20 cellular contexts compared by ENCODE assay signal in genomic region chr18:49608892-49609291, GRCh38. TPM values are rescaled to one million over a fixed set of nuclear protein-coding genes. Genes with fewer than 3 reads are reported as not detected.
DNase-seq lines count a peak whose midpoint lies in the region; ATAC-seq, FAIRE-seq and TF ChIP-seq lines count a peak whose summit lies in the region.
"Had no signal": no experiment of that assay in that cellular context is flagged by ENCODE, and none has a peak within 500 bp of the region (broad histone marks: within the 10 kb centered on the region; RNA-seq: fewer than 3 reads in every experiment).

No MANE protein-coding gene starts in this region.

- H4K20me1 ChIP-seq in GM23248 (ENCODE audit: insufficient read depth) (no peaks in the 10 kb centered on the region), PC-3 (ENCODE audit: low read length) (no peaks in the 10 kb centered on the region)

- CTCF ChIA-PET in PC-3 (lab: Charles Lee), result interaction anchor here (0.6 kb wide), 1 partner anchor 160 kb away, joined by 3 read pairs; no protein-coding TSS in a partner anchor

- H3K4me1 ChIP-seq in GM23248 (ENCODE audit: insufficient read depth), result peaks cover 9% of the 10 kb centered on the region
- H3K4me1 ChIP-seq in PC-3 (ENCODE audit: insufficient read depth, low read length), result peaks cover 15% of the 10 kb centered on the region
- peaks cover 14% of the 10 kb centered on the region for H3K4me1 ChIP-seq in mesenchymal stem cell (ENCODE audit: control insufficient read depth, insufficient read depth, low read depth, low read length)

- H3K9me3 ChIP-seq in GM23248 (ENCODE audit: low read depth), result no peaks in the 10 kb centered on the region
- no peaks in the 10 kb centered on the region for H3K9me3 ChIP-seq in PC-3 (ENCODE audit: low read length)
- H3K9me3 ChIP-seq in mesenchymal stem cell (ENCODE audit: control insufficient read depth, low read length), result no peaks in the 10 kb centered on the region
- H3K9me3 ChIP-seq: SJSA1 had no signal

- H2AFZ ChIP-seq in GM23248, result no peak overlapping the region
- no peak overlapping the region for H2AFZ ChIP-seq in PC-3 (ENCODE audit: low read length)
- no peak overlapping the region for H2AFZ ChIP-seq in mesenchymal stem cell (ENCODE audit: low read depth, low read length)

- H3K79me1 ChIP-seq in mesenchymal stem cell (replicated peaks; ENCODE audit: low read length, poor library complexity, severe bottlenecking), result no peaks in the 10 kb centered on the region

- H2AK5ac ChIP-seq in mesenchymal stem cell (ENCODE audit: low read length, severe bottlenecking), result peak overlapping the region; percentile 17

- no peak overlapping the region for H2BK5ac ChIP-seq in mesenchymal stem cell (ENCODE audit: low read depth, low read length, poor library complexity, severe bottlenecking)

- TF ChIP-seq CTCF in PC-3 (conservative IDR thresholded peaks at IDR 0.05; ENCODE audit: low read depth, low read length) (no peak), bronchial epithelial cell (IDR thresholded peaks at IDR 0.05; ENCODE audit: insufficient read depth, low read length, severe bottlenecking) (no peak)

- no peak overlapping the region for H2BK12ac ChIP-seq in mesenchymal stem cell (ENCODE audit: low read length in 2 of 2)

- ATAC-seq in PC-3 (no peak), GM18909 (IDR thresholded peaks at IDR 0.05; ENCODE audit: poor library complexity, unreplicated experiment) (no peak), GM21423 (IDR thresholded peaks at IDR 0.05; ENCODE audit: unreplicated experiment) (no peak)
- ATAC-seq: HepG2, T-helper 17 cell had no signal

- no peak overlapping the region for H3K4me3 ChIP-seq in GM23248
- no peak overlapping the region for H3K4me3 ChIP-seq in PC-3 (ENCODE audit: low read length)
- H3K4me3 ChIP-seq in bronchial epithelial cell (ENCODE audit: low read depth, low read length), result no peak overlapping the region
- no peak overlapping the region for H3K4me3 ChIP-seq in mesenchymal stem cell (ENCODE audit: insufficient read depth in 1 of 2, low read depth in 1 of 2, low read length in 2 of 2)
- H3K4me3 ChIP-seq: SJSA1 had no signal

- no TSS peak for BruUV-seq in PC-3 (replicated peaks; lab: Mats Ljungman, UMichigan)

- H3K14ac ChIP-seq in mesenchymal stem cell (ENCODE audit: low read length in 2 of 2), result no peak overlapping the region

- no peak overlapping the region for H3K9ac ChIP-seq in GM23248
- peak overlapping the region; percentile 39; the same call in 1 of the 2 replicates for H3K9ac ChIP-seq in PC-3 (ENCODE audit: low read length)
- no peak overlapping the region for H3K9ac ChIP-seq in mesenchymal stem cell (ENCODE audit: low read length)

- H3F3A ChIP-seq in GM23248 (ENCODE audit: insufficient read depth), result peaks cover 5% of the 10 kb centered on the region; the same call in 1 of the 2 replicates
- no peaks in the 10 kb centered on the region for H3F3A ChIP-seq in PC-3 (ENCODE audit: low read length, unreplicated experiment)

- in situ Hi-C loops in GM23248 (cut with MboI), result no loop called here

- 48 to 51% methylated on average over 4 of the region's 4 CpGs for WGBS in GM23248 (ENCODE audit: low coverage in 1 of 2, low lambda C conversion rate in 2 of 2, missing lambda C conversion rate in 2 of 2), 2 experiments
- WGBS in mesenchymal stem cell, result 94% methylated on average over 4 of the region's 4 CpGs

- H3K36me3 ChIP-seq in GM23248 (ENCODE audit: low read depth), result no peaks in the 10 kb centered on the region
- H3K36me3 ChIP-seq in PC-3 (ENCODE audit: low read depth, low read length), result no peaks in the 10 kb centered on the region
- no peaks in the 10 kb centered on the region for H3K36me3 ChIP-seq in bronchial epithelial cell (ENCODE audit: control insufficient read depth, insufficient read depth, low read length)
- no peaks in the 10 kb centered on the region for H3K36me3 ChIP-seq in mesenchymal stem cell (ENCODE audit: control insufficient read depth in 1 of 2, insufficient read depth in 2 of 2, low read depth in 1 of 2, low read length in 2 of 2)
- H3K36me3 ChIP-seq: SJSA1 had no signal

- no peaks in the 10 kb centered on the region for H3K9me2 ChIP-seq in GM23248 (ENCODE audit: insufficient read depth)
- H3K9me2 ChIP-seq in PC-3 (replicated peaks; ENCODE audit: low read length), result no peaks in the 10 kb centered on the region

- H4K8ac ChIP-seq in mesenchymal stem cell (ENCODE audit: low read length), result no peak overlapping the region

- intact Hi-C loops in PC-3 (cut with micrococcal nuclease), result no loop called here

- no peak overlapping the region for H2BK15ac ChIP-seq in mesenchymal stem cell (ENCODE audit: low read depth, poor library complexity, severe bottlenecking)

- POLR2A ChIA-PET in PC-3 (lab: Charles Lee; ENCODE audit: unreplicated experiment), result no interaction called here

- H3K4me2 ChIP-seq in GM23248 (ENCODE audit: unreplicated experiment) (peak overlapping the region; percentile 9), PC-3 (ENCODE audit: low read length) (peak overlapping the region; percentile 15; the same call in 1 of the 2 replicates), mesenchymal stem cell (ENCODE audit: low read length, poor library complexity, severe bottlenecking) (no peak overlapping the region)

- H3K27ac ChIP-seq in GM23248 (no peak overlapping the region), PC-3 (ENCODE audit: low read length) (peak overlapping the region; percentile 88), mesenchymal stem cell (ENCODE audit: low read length, poor library complexity, severe bottlenecking) (no peak overlapping the region)
- H3K27ac ChIP-seq: C4-2B, SJSA1 had no signal

- H2BK120ac ChIP-seq in mesenchymal stem cell (ENCODE audit: low read depth, low read length), result no peak overlapping the region

- peaks cover 6% of the 10 kb centered on the region; the same call in 1 of the 2 replicates for H3K27me3 ChIP-seq in GM23248 (replicated peaks; ENCODE audit: insufficient read depth)
- no peaks in the 10 kb centered on the region for H3K27me3 ChIP-seq in PC-3 (ENCODE audit: low read length)
- no peaks in the 10 kb centered on the region for H3K27me3 ChIP-seq in bronchial epithelial cell (ENCODE audit: control insufficient read depth, insufficient read depth, low read length)
- peaks cover 0 to 11% of the 10 kb centered on the region in 2 experiments for H3K27me3 ChIP-seq in mesenchymal stem cell (ENCODE audit: control insufficient read depth in 1 of 2, insufficient read depth in 1 of 2, low read length in 2 of 2)

- H3K4ac ChIP-seq in mesenchymal stem cell (ENCODE audit: low read depth in 1 of 2, low read length in 2 of 2), result no peak overlapping the region

- H3K18ac ChIP-seq in mesenchymal stem cell (ENCODE audit: low read depth in 1 of 2, low read length in 2 of 2), result no peak overlapping the region

- FAIRE-seq in bronchial epithelial cell (lab: Jason Lieb, UNC), result no peak
- FAIRE-seq: H1, HepG2 had no signal

- H4K91ac ChIP-seq in mesenchymal stem cell (ENCODE audit: low read length), result no peak overlapping the region

- no peak overlapping the region for H3K23ac ChIP-seq in mesenchymal stem cell (ENCODE audit: low read length in 2 of 2)

- DNase-seq in GM23248 (no peak), PC-3 (no peak), bronchial epithelial cell (ENCODE audit: low read depth) (peak; percentile 88), mesenchymal stem cell (no peak), mesenteric fat pad (ENCODE audit: low spot score) (no peak), NCI-H2029 treated with DMSO at 0.1 percent for 48 hours (lab: John Stamatoyannopoulos, UW) (no peak)
- DNase-seq: ACHN, AML-193, GDM1, KBM-7, NCI-H1105 treated with DMSO at 0.1 percent for 48 hours, NCI-H1694 treated with DMSO at 0.1 percent for 48 hours, NCI-H2107, T-helper 17 cell had no signal

- H3K79me2 ChIP-seq in GM23248 (ENCODE audit: insufficient read depth), result no peaks in the 10 kb centered on the region
- no peaks in the 10 kb centered on the region for H3K79me2 ChIP-seq in PC-3 (ENCODE audit: low read length)

RNA-seq across cellular contexts. Expression of gene LIPG, which starts 47.0 kb away (rescaled TPM):
- 0.25 and 0.43 TPM in 2 replicates for total RNA-seq in GM23248 (2014; rRNA removed; shearing (Covaris generic))
- polyA plus RNA-seq in GM23248 (2016; fragmentation: Nextera tagmentation; extraction: Ambion mirVana), result 0.11 and 0.38 TPM in 2 replicates
- 9.1 and 14.8 TPM in 2 replicates for total RNA-seq in PC-3 (2014; rRNA removed)
- total RNA-seq in bronchial epithelial cell, result 9.5 and 11.5 TPM in 2 replicates
- polyA plus RNA-seq in mesenchymal stem cell (2013, experiment 1 of 2), result 30.0 TPM
- polyA plus RNA-seq in mesenchymal stem cell (2013, experiment 2 of 2), result 30.5 TPM
- total RNA-seq in mesenteric fat pad, result 2.2 TPM
- total RNA-seq: T-helper 17 cell had no signal
